ENCODE assay signal across 20 cellular contexts in the genomic region with DNA sequence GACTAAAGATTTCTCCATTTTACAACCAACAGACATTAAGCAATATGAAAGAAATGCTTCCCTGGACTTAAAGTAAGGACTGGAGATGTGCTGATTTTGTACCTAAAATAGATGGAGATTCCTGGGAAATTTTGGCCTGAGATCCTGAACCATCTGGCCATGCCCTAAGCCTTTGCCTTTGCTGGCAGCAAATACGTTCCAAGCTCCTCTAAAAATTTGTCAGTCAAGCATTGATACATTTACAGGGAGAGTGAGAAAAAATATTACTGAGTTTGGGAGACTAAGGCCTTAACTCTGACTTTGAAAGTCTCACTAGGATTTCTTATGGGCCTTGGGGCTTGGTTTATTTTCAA.
"Had no signal": no experiment of that assay in that cellular context is flagged by ENCODE, and none has a peak within 500 bp of the region (broad histone marks: within the 10 kb centered on the region; RNA-seq: fewer than 3 reads in every experiment).

No MANE protein-coding gene starts in this region.

- ATAC-seq: activated CD4-positive, CD25-positive, alpha-beta regulatory T cell treated with anti-CD3 and anti-CD28 coated beads, Interleukin-2, amount 50 U/mL, for 24 hours; activated CD8-positive, alpha-beta T cell treated with anti-CD3 and anti-CD28 coated beads for 36 hours; activated T-cell treated with anti-CD3 and anti-CD28 coated beads, Interleukin-2, amount 50 U/mL, for 72 hours had no signal

- DNase-seq: activated CD4-positive, alpha-beta T cell treated with anti-CD3 and anti-CD28 coated beads for 4 hours; activated CD8-positive, alpha-beta memory T cell treated with anti-CD3 and anti-CD28 coated beads, Interleukin-2, amount 50 U/mL, for 4 hours; activated CD8-positive, alpha-beta T cell treated with anti-CD3 and anti-CD28 coated beads for 36 hours; activated gamma-delta T cell treated with Interleukin-2 at 50 U/mL for 16 hours; activated naive CD4-positive, alpha-beta T cell treated with anti-CD3 and anti-CD28 coated beads, Interleukin-2, amount 10 ng/mL, durations not matched to agents 7 days and 5 days; activated naive CD8-positive, alpha-beta T cell treated with anti-CD3 and anti-CD28 coated beads for 36 hours; activated T-cell treated with anti-CD3 and anti-CD28 coated beads, Interleukin-2, amount 50 U/mL, for 72 hours; brain microvascular endothelial cell; NCI-H1105 treated with DMSO at 0.1 percent for 48 hours; NCI-H1436 treated with DMSO at 0.1 percent for 48 hours; NCI-H1930; NCI-H2107; NCI-H226; NCI-H510A treated with DMSO at 0.1 percent for 48 hours; NK-92 treated with Interleukin-12 subunit alpha and Interleukin-12 subunit beta, amount 100 ng/mL, for 24 hours; Right ventricle myocardium superior; SJCRH30; SK-N-SH; T-helper 1 cell had no signal
